ENCODE assay signal across 7 cellular contexts in the genomic region with DNA sequence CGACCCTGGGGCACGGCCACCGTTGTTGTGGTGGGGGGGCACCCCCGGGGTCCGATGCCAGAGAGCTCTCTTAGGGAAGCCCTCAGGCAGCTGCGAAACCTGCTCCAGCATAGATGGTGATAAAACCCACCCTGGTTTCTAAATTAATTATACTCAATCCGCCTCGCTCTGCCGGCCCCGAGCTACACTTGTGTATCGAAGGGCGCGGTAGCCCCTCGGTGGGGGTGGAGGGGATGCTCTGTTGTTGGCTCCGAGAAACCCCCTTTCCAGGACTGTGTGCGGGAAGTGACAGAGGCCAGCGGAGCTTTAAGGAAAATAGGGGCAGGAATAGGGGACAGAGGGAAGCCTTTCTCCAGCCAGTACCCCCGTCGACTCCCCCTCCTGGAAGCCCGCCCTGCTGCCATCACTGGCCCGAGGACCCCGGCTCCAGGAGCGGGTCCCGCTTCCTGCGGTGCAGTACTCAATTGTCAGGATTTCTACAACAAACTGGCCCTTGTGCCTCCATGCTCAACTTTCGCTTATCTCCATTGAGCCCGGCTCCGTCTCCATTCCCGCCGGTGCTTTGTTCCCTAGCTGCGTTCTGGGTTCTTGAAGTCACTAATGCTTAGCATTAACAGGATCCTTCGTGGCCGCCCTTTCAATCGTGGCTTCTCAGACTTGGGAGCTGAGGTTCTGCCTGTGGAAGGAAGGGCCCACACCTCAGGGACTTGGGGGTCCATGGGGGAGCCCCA.
DNase-seq lines count a peak whose midpoint lies in the region; ATAC-seq, FAIRE-seq and TF ChIP-seq lines count a peak whose summit lies in the region.

No MANE protein-coding gene starts in this region.

- no peaks in the 10 kb centered on the region for H3K9me3 Mint-ChIP-seq in HFFc6

- H3K4me1 ChIP-seq in SK-N-SH (ENCODE audit: control insufficient read depth in 1 of 2, insufficient read depth in 2 of 2, low read depth in 1 of 2, low read length in 1 of 2) (peaks cover 0 to 20% of the 10 kb centered on the region in 2 experiments; a peak in 2 of 4 replicates), right atrium auricular region (peaks cover 0 to 17% of the 10 kb centered on the region in 2 donors)

- H3F3A ChIP-seq in SK-N-SH (replicated peaks; ENCODE audit: insufficient read depth), result no peaks in the 10 kb centered on the region

- H3K9me3 ChIP-seq in SK-N-SH (no peaks in the 10 kb centered on the region), right atrium auricular region (no peaks in the 10 kb centered on the region)

- DNase-seq in HFFc6 (no peak), SK-N-SH (peak; percentile 73), right atrium auricular region (ENCODE audit: low spot score) (no peak), RCC 7860 (ENCODE audit: low spot score) (no peak), SIG-M5 (lab: John Stamatoyannopoulos, UW) (no peak)

- H3K36me3 Mint-ChIP-seq in HFFc6 (ENCODE audit: low read depth), result no peaks in the 10 kb centered on the region

- H3K27me3 ChIP-seq in SK-N-SH (ENCODE audit: insufficient read depth) (peaks cover 5% of the 10 kb centered on the region; the same call in 1 of the 2 replicates), right atrium auricular region (no peaks in the 10 kb centered on the region)

- no peak for ATAC-seq in GM21723 (IDR thresholded peaks at IDR 0.05; ENCODE audit: unreplicated experiment)

- H3K4me2 ChIP-seq in SK-N-SH, result peak overlapping the region; percentile 69

- POLR2A ChIA-PET in SK-N-SH (lab: Yijun Ruan, JAX), result interaction anchor here (0.5 to 2.4 kb wide), 6 partner anchors 11 to 789 kb away, joined by 3 to 12 read pairs (median 3); no protein-coding TSS in a partner anchor

- peak overlapping the region; percentile 28; the same call in 1 of the 2 replicates for H3K9ac ChIP-seq in SK-N-SH

- peaks cover 12% of the 10 kb centered on the region for H3K27me3 Mint-ChIP-seq in HFFc6 (ENCODE audit: insufficient read depth)

- no peak overlapping the region for H3K27ac Mint-ChIP-seq in HFFc6

- H3K36me3 ChIP-seq in SK-N-SH (replicated peaks in 1 of 2; ENCODE audit: control insufficient read depth in 1 of 2, insufficient read depth in 2 of 2, low read length in 1 of 2) (no peaks in the 10 kb centered on the region), right atrium auricular region (no peaks in the 10 kb centered on the region)

- H3K79me2 ChIP-seq in SK-N-SH (ENCODE audit: insufficient read depth), result no peaks in the 10 kb centered on the region

- TF ChIP-seq RAD21 in SK-N-SH (IDR thresholded peaks at IDR 0.05; ENCODE audit: low read length), result no peak

- H2AFZ ChIP-seq in SK-N-SH (ENCODE audit: low read depth), result no peak overlapping the region

- no peaks in the 10 kb centered on the region for H4K20me1 ChIP-seq in SK-N-SH (ENCODE audit: insufficient read depth)

- WGBS in SK-N-SH (ENCODE audit: low lambda C conversion rate), result 43% methylated on average over 26 of the region's 34 CpGs

- peak overlapping the region; percentile 41 for H3K4me3 Mint-ChIP-seq in HFFc6

- TF ChIP-seq CTCF in HFFc6 (IDR thresholded peaks at IDR 0.05) (no peak), SK-N-SH (IDR thresholded peaks at IDR 0.05) (no peak), right atrium auricular region (IDR thresholded peaks at IDR 0.05) (no peak)

- H3K4me1 Mint-ChIP-seq in HFFc6 (ENCODE audit: low read depth), result no peaks in the 10 kb centered on the region

- CTCF ChIA-PET in SK-N-SH (lab: Yijun Ruan, JAX), result interaction anchor here (0.6 to 1.2 kb wide), 7 partner anchors 9 to 529 kb away, joined by 3 to 4 read pairs (median 3); no protein-coding TSS in a partner anchor

- H3K9me2 ChIP-seq in SK-N-SH, result no peaks in the 10 kb centered on the region

- H3K4me3 ChIP-seq in SK-N-SH (ENCODE audit: low read depth in 2 of 2, low read length in 1 of 2) (peak overlapping the region in 1 of 2 experiments; percentile 46; a peak in 2 of 4 replicates), right atrium auricular region (peak overlapping the region; percentile 23 to 49), skin epidermis (peak overlapping the region in 6 of 7 experiments; percentile 20 to 41 (median 24))

- H3K27ac ChIP-seq in SK-N-SH (ENCODE audit: low read depth in 2 of 2, low read length in 1 of 2) (peak overlapping the region in 1 of 2 experiments; percentile 93; a peak in 2 of 4 replicates), right atrium auricular region (peak overlapping the region; percentile 67 to 73), skin epidermis (peak overlapping the region in 3 of 21 experiments; percentile 26 to 65 (median 49))

- no peak for FAIRE-seq in RCC 7860 (lab: Jason Lieb, UNC)

- TF ChIP-seq EP300 in SK-N-SH (IDR thresholded peaks at IDR 0.05; ENCODE audit: borderline replicate concordance in 1 of 2, low read depth in 1 of 2, low read length in 1 of 2), result peak in 1 of 2 experiments; percentile 42; a peak in 1 of 4 replicates

TF ChIP-seq in SK-N-SH, 30 proteins besides CTCF, POLR2A, EP300 and RAD21:
- TF ChIP-seq GATA2 (CRISPR knock-in tag; IDR thresholded peaks at IDR 0.05), result peak; percentile 23; the same call in 1 of the 2 replicates
- TF ChIP-seq RFX5 (IDR thresholded peaks at IDR 0.05; ENCODE audit: low read length), result no peak
